Comparison of ENCODE assay signal across 14 cellular contexts in genomic region chr7:41834805-41835694, GRCh38.
DNase-seq lines count a peak whose midpoint lies in the region; ATAC-seq, FAIRE-seq and TF ChIP-seq lines count a peak whose summit lies in the region.
"Had no signal": no experiment of that assay in that cellular context is flagged by ENCODE, and none has a peak within 500 bp of the region (broad histone marks: within the 10 kb centered on the region; RNA-seq: fewer than 3 reads in every experiment).

No MANE protein-coding gene starts in this region.

- H3K27me3 Mint-ChIP-seq in astrocyte (ENCODE audit: low read depth, unreplicated experiment) = no peaks in the 10 kb centered on the region

- H3K27me3 ChIP-seq in astrocyte (ENCODE audit: insufficient read depth, low read length) = no peaks in the 10 kb centered on the region
- H3K27me3 ChIP-seq in heart right ventricle = no peaks in the 10 kb centered on the region
- H3K27me3 ChIP-seq: spleen had no signal

- ATAC-seq in heart right ventricle = peak in 7 of 8 donors; percentile 68 to 83 (median 74)
- ATAC-seq in sciatic nerve = peak; percentile 95
- ATAC-seq in activated CD4-positive, CD25-positive, alpha-beta regulatory T cell treated with anti-CD3 and anti-CD28 coated beads, Interleukin-2, amount 50 U/mL, for 24 hours = no peak
- no peak for ATAC-seq in HG02798 (IDR thresholded peaks at IDR 0.05; ENCODE audit: poor library complexity, unreplicated experiment)

- 61 to 62% methylated on average over 8 of the region's 8 CpGs for WGBS in heart right ventricle, 2 donors

- H3K36me3 Mint-ChIP-seq in astrocyte (ENCODE audit: low read depth, unreplicated experiment) = no peaks in the 10 kb centered on the region

- no peaks in the 10 kb centered on the region for H3K9me3 ChIP-seq in astrocyte (ENCODE audit: insufficient read depth, low read depth, low read length)
- peaks cover 0 to 14% (median 0%) of the 10 kb centered on the region in 11 donors for H3K9me3 ChIP-seq in heart right ventricle
- H3K9me3 ChIP-seq: SJCRH30 had no signal

- H3K4me2 ChIP-seq in astrocyte (ENCODE audit: low read length) = peak overlapping the region; percentile 44

- no peak overlapping the region for H3K4me3 ChIP-seq in AG10803 (ENCODE audit: low read length)
- H3K4me3 ChIP-seq in astrocyte (ENCODE audit: insufficient read depth, low read depth, low read length) = no peak overlapping the region
- no peak overlapping the region for H3K4me3 ChIP-seq in heart right ventricle
- H3K4me3 ChIP-seq: SJCRH30, spleen had no signal

- no peak overlapping the region for H3K27ac Mint-ChIP-seq in astrocyte (ENCODE audit: unreplicated experiment)

- H3K4me3 Mint-ChIP-seq in astrocyte (ENCODE audit: unreplicated experiment) = no peak overlapping the region

- H3K27ac ChIP-seq in astrocyte (ENCODE audit: low read depth, low read length) = no peak overlapping the region
- H3K27ac ChIP-seq in heart right ventricle = peak overlapping the region in 8 of 10 donors; percentile 9 to 73 (median 56)
- H3K27ac ChIP-seq: SJCRH30 had no signal

- TF ChIP-seq CTCF in AG10803 (conservative IDR thresholded peaks at IDR 0.05; ENCODE audit: low read length) (no peak), astrocyte (IDR thresholded peaks at IDR 0.05; ENCODE audit: insufficient read depth, low read depth, low read length) (no peak), heart right ventricle (IDR thresholded peaks at IDR 0.05) (no peak)

- no peaks in the 10 kb centered on the region for H3K36me3 ChIP-seq in astrocyte (ENCODE audit: insufficient read depth, low read length)
- H3K36me3 ChIP-seq in heart right ventricle = no peaks in the 10 kb centered on the region
- H3K36me3 ChIP-seq: SJCRH30, spleen had no signal

- peaks cover 2% of the 10 kb centered on the region for H3K9me3 Mint-ChIP-seq in astrocyte (ENCODE audit: unreplicated experiment)

- H3K4me1 Mint-ChIP-seq in astrocyte (ENCODE audit: low read depth, unreplicated experiment) = peaks cover 25% of the 10 kb centered on the region

- peak overlapping the region; percentile 68 for H2AFZ ChIP-seq in astrocyte (ENCODE audit: low read depth, low read length)

- peak overlapping the region; percentile 24 for H3K9ac ChIP-seq in astrocyte (ENCODE audit: low read length)

- intact Hi-C loops in heart right ventricle (cut with DNase I) (no loop called here), sciatic nerve (cut with DNase I) (no loop called here)

- H3K79me2 ChIP-seq in astrocyte (ENCODE audit: insufficient read depth, low read length) = no peaks in the 10 kb centered on the region

- H4K20me1 ChIP-seq in astrocyte (ENCODE audit: insufficient read depth, low read length) = no peaks in the 10 kb centered on the region

- no peak for FAIRE-seq in astrocyte (lab: Jason Lieb, UNC)
- FAIRE-seq: endometrium had no signal

- H3K4me1 ChIP-seq in astrocyte (ENCODE audit: insufficient read depth, low read length) (peaks cover 9% of the 10 kb centered on the region), heart right ventricle (peaks cover 0 to 6% (median 0%) of the 10 kb centered on the region in 9 donors)
- H3K4me1 ChIP-seq: SJCRH30 had no signal

- DNase-seq in AG10803 (ENCODE audit: low read depth) (peak; percentile 33), astrocyte (ENCODE audit: low read depth) (peak; percentile 39), heart right ventricle (peak in 1 of 2 donors; percentile 9), sciatic nerve (ENCODE audit: low spot score) (no peak), cortex of kidney (lab: John Stamatoyannopoulos, UW) (no peak)
- DNase-seq in activated CD4-positive, alpha-beta T cell treated with anti-CD3 and anti-CD28 coated beads, Interleukin-2, amount 50 U/mL, for 1 hour = no peak
- DNase-seq: ACHN, NCI-H146, NCI-H82, SJCRH30, spleen had no signal

Comparison
In these comparisons a context has a peak if more than half of its experiments do, and no peak if none do; other contexts are left out.
1. DNase-seq: peak in AG10803 (single experiment) and astrocyte (single experiment); none in sciatic nerve (single experiment), activated CD4-positive, alpha-beta T cell treated with anti-CD3 and anti-CD28 coated beads, Interleukin-2, amount 50 U/mL, for 1 hour (single experiment) and cortex of kidney (single experiment).
2. ATAC-seq: peak in heart right ventricle (7 of 8) and sciatic nerve (single experiment); none in activated CD4-positive, CD25-positive, alpha-beta regulatory T cell treated with anti-CD3 and anti-CD28 coated beads, Interleukin-2, amount 50 U/mL, for 24 hours (0 of 2) and HG02798 (single experiment).